Comparison of ENCODE assay signal across 12 cellular contexts in genomic region chr11:110526323-110526722, GRCh38.
DNase-seq lines count a peak whose midpoint lies in the region; ATAC-seq, FAIRE-seq and TF ChIP-seq lines count a peak whose summit lies in the region.
"Had no signal": no experiment of that assay in that cellular context is flagged by ENCODE, and none has a peak within 500 bp of the region (broad histone marks: within the 10 kb centered on the region; RNA-seq: fewer than 3 reads in every experiment).

No MANE protein-coding gene starts in this region.

- peaks cover 2 to 9% of the 10 kb centered on the region in 2 donors for H3K9me3 Mint-ChIP-seq in effector memory CD8-positive, alpha-beta T cell

- ATAC-seq in GM18511 (IDR thresholded peaks at IDR 0.05; ENCODE audit: unreplicated experiment): peak; percentile 75
- peak; percentile 67 for ATAC-seq in GM21381 (IDR thresholded peaks at IDR 0.05; ENCODE audit: unreplicated experiment)
- ATAC-seq in HG03139 (IDR thresholded peaks at IDR 0.05; ENCODE audit: unreplicated experiment): peak; percentile 53
- ATAC-seq in effector memory CD8-positive, alpha-beta T cell (replicated peaks): peak; percentile 60
- ATAC-seq: WTC11 had no signal

- intact Hi-C loops in colonic mucosa (cut with DNase I): no loop called here

- no peaks in the 10 kb centered on the region for H3K27me3 Mint-ChIP-seq in effector memory CD8-positive, alpha-beta T cell

- no peak for FAIRE-seq in RCC 7860 (lab: Jason Lieb, UNC)
- no peak for FAIRE-seq in HTR-8/SVneo (lab: Jason Lieb, UNC)

- no peaks in the 10 kb centered on the region for H3K9me3 ChIP-seq in colonic mucosa
- H3K9me3 ChIP-seq: SJCRH30 had no signal

- TF ChIP-seq CTCF in colonic mucosa (IDR thresholded peaks at IDR 0.05): no peak

- peak in 2 of 3 experiments; percentile 7 to 13 for DNase-seq in effector memory CD8-positive, alpha-beta T cell
- DNase-seq in RCC 7860 (ENCODE audit: low spot score) (no peak), AG08396 (ENCODE audit: low spot score) (no peak), colonic mucosa (no peak), HTR-8/SVneo (ENCODE audit: insufficient read length, low spot score) (no peak)
- DNase-seq: activated naive CD4-positive, alpha-beta T cell treated with anti-CD3 and anti-CD28 coated beads, Interleukin-2, amount 50 U/mL, for 16 hours; SJCRH30 had no signal

- peaks cover 4% of the 10 kb centered on the region for H3K36me3 Mint-ChIP-seq in effector memory CD8-positive, alpha-beta T cell (ENCODE audit: insufficient read depth)

- no peak overlapping the region for H3K27ac ChIP-seq in colonic mucosa
- H3K27ac ChIP-seq: BLaER1, SJCRH30 had no signal

- H3K27me3 ChIP-seq in colonic mucosa: no peaks in the 10 kb centered on the region
- H3K27me3 ChIP-seq: BLaER1, SJCRH30 had no signal

- H3K9ac ChIP-seq in colonic mucosa (ENCODE audit: low read depth in 2 of 2, low read length in 2 of 2): no peak overlapping the region
- H3K9ac ChIP-seq: BLaER1 had no signal

- peak overlapping the region; percentile 55 to 69 for H3K4me3 Mint-ChIP-seq in effector memory CD8-positive, alpha-beta T cell
- H3K4me3 Mint-ChIP-seq: WTC11 had no signal

- H3K27ac Mint-ChIP-seq in effector memory CD8-positive, alpha-beta T cell: peak overlapping the region; percentile 90 to 92
- H3K27ac Mint-ChIP-seq: WTC11 had no signal

- H3K4me1 ChIP-seq in colonic mucosa: no peaks in the 10 kb centered on the region
- H3K4me1 ChIP-seq: SJCRH30 had no signal

- no peak overlapping the region for H3K4me3 ChIP-seq in colonic mucosa
- H3K4me3 ChIP-seq: BLaER1, SJCRH30 had no signal

- H3K36me3 ChIP-seq in colonic mucosa: no peaks in the 10 kb centered on the region
- H3K36me3 ChIP-seq: BLaER1, SJCRH30 had no signal

- peaks cover 59 to 70% of the 10 kb centered on the region in 2 donors for H3K4me1 Mint-ChIP-seq in effector memory CD8-positive, alpha-beta T cell (ENCODE audit: low read depth in 2 of 2)
- H3K4me1 Mint-ChIP-seq: WTC11 had no signal

Comparison
In these comparisons a context has a peak if more than half of its experiments do, and no peak if none do; other contexts are left out.
1. DNase-seq: peak in effector memory CD8-positive, alpha-beta T cell (2 of 3); none in RCC 7860 (single experiment), AG08396 (single experiment), colonic mucosa (single experiment) and HTR-8/SVneo (single experiment).
2. Peak in every context shown above with its lines, with median percentiles within 50 percentile points of each other: ATAC-seq.